In genomic region chr9:129665008-129665771, GRCh38 we compare ENCODE assay signal across 7 cellular contexts. TPM values are rescaled to one million over a fixed set of nuclear protein-coding genes. Genes with fewer than 3 reads are reported as not detected.
DNase-seq lines count a peak whose midpoint lies in the region; ATAC-seq, FAIRE-seq and TF ChIP-seq lines count a peak whose summit lies in the region.

TSS of gene PRRX2 (plus strand) at chr9:129665647. CDS start at chr9:129665868, 221 bp downstream.

- peaks cover 15 to 42% (median 23%) of the 10 kb centered on the region in 3 donors for H3K27me3 ChIP-seq in sigmoid colon

- DNase-seq in HTR-8/SVneo (ENCODE audit: insufficient read length, low spot score) (peak; percentile 43), activated T-cell treated with anti-CD3 and anti-CD28 coated beads for 1 hour (ENCODE audit: low read depth) (peak; percentile 12), foreskin fibroblast (peak; percentile 67 to 85), sigmoid colon (no peak), amniotic stem cell (lab: John Stamatoyannopoulos, UW) (no peak), NCI-H774 (lab: John Stamatoyannopoulos, UW) (no peak)

- no peak for TF ChIP-seq POLR2A in sigmoid colon (IDR thresholded peaks at IDR 0.05)

- intact Hi-C loops in sigmoid colon (cut with DNase I) = loop anchor here (5.0 kb wide), 1 partner anchor 47 kb away; no protein-coding TSS in a partner anchor

- no peak for TF ChIP-seq EP300 in sigmoid colon (IDR thresholded peaks at IDR 0.05)

- H3K4me1 ChIP-seq in sigmoid colon = peaks cover 0 to 18% (median 15%) of the 10 kb centered on the region in 4 donors

- no peaks in the 10 kb centered on the region for H3K9me3 ChIP-seq in sigmoid colon

- H3K36me3 ChIP-seq in sigmoid colon = no peaks in the 10 kb centered on the region

- 1% methylated on average over 60 of the region's 60 CpGs for whole genome bisulfite sequencing in sigmoid colon, 2 donors

- peak within 1 kb of the TSS; percentile 71 to 80 for H3K4me3 ChIP-seq in foreskin fibroblast (ENCODE audit: low read depth in 1 of 2, low read length in 2 of 2)
- H3K4me3 ChIP-seq in sigmoid colon = peak within 1 kb of the TSS in 3 of 4 donors; percentile 36 to 43 (median 41)

- peak; percentile 68 for FAIRE-seq in HTR-8/SVneo (lab: Jason Lieb, UNC)

- H3K27ac ChIP-seq in sigmoid colon = peak within 1 kb of the TSS in 2 of 4 donors; percentile 25 to 46

- TF ChIP-seq CTCF in foreskin fibroblast (IDR thresholded peaks at IDR 0.05; ENCODE audit: low read depth, low read length) = no peak
- no peak for TF ChIP-seq CTCF in sigmoid colon (IDR thresholded peaks at IDR 0.05)

- ATAC-seq in GM21786 (IDR thresholded peaks at IDR 0.05; ENCODE audit: unreplicated experiment) = no peak

RNA-seq across cellular contexts. Expression of gene PRRX2, which starts in this region (rescaled TPM):
- total RNA-seq in sigmoid colon = 1 to 10 TPM in 2 of 4 donors, under 1 TPM in 1, not detected in 1; 0.49 to 4.7 (median 2.9) TPM
- polyA plus RNA-seq in sigmoid colon = 1 to 10 TPM in 2 of 3 donors, under 1 TPM in 1; 0.46 to 4.2 (median 1.1) TPM

Comparison
In these comparisons a context has a peak if more than half of its experiments do, and no peak if none do; other contexts are left out.
1. DNase-seq: peak in HTR-8/SVneo (single experiment), activated T-cell treated with anti-CD3 and anti-CD28 coated beads for 1 hour (single experiment) and foreskin fibroblast (2 of 2); none in sigmoid colon (single experiment), amniotic stem cell (single experiment) and NCI-H774 (single experiment).